ENCODE assay signal across 15 cellular contexts in genomic region chr14:55814873-55815272, GRCh38.
DNase-seq lines count a peak whose midpoint lies in the region; ATAC-seq, FAIRE-seq and TF ChIP-seq lines count a peak whose summit lies in the region.
"Had no signal": no experiment of that assay in that cellular context is flagged by ENCODE, and none has a peak within 500 bp of the region (broad histone marks: within the 10 kb centered on the region; RNA-seq: fewer than 3 reads in every experiment).

No MANE protein-coding gene starts in this region.

- H3K27me3 ChIP-seq in K562 (ENCODE audit: control insufficient read depth in 2 of 2, insufficient read depth in 2 of 2, low read length in 2 of 2) (no peaks in the 10 kb centered on the region), hepatocyte (no peaks in the 10 kb centered on the region)

- DNase-seq in GDM1 (lab: John Stamatoyannopoulos, UW) (peak; percentile 13), NB4 (ENCODE audit: low read depth) (peak; percentile 66), K562 (ENCODE audit: extremely low read depth in 1 of 4, low spot score in 3 of 4) (no peak), osteocyte (ENCODE audit: extremely low spot score, unreplicated experiment) (no peak), NCI-H187 treated with DMSO at 0.1 percent for 48 hours (lab: John Stamatoyannopoulos, UW) (no peak), hepatocyte (ENCODE audit: low spot score) (no peak)
- DNase-seq in stimulated activated naive B cell treated with anti-CD40 and anti-IgM and Interleukin-4, amounts not matched to agents 10 μg/mL and 1 μg/mL and 100 μg/mL, for 72 hours: no peak
- DNase-seq: activated T-cell treated with anti-CD3 and anti-CD28 coated beads for 4 hours; CD4-positive, alpha-beta T cell; effector CD4-positive, alpha-beta T cell; kidney; NCI-H1436; NCI-H524 treated with DMSO at 0.1 percent for 48 hours; Right ventricle myocardium superior had no signal

- H3K9me3 Mint-ChIP-seq in osteocyte (ENCODE audit: unreplicated experiment): peaks cover 15% of the 10 kb centered on the region
- H3K9me3 Mint-ChIP-seq in stimulated activated naive B cell treated with anti-CD40 and anti-IgM and Interleukin-4, amounts not matched to agents 10 μg/mL and 1 μg/mL and 100 μg/mL, for 72 hours: peaks cover 1 to 5% of the 10 kb centered on the region in 2 donors

- 86% methylated on average over 1 of the region's 1 CpG for WGBS in K562 (ENCODE audit: insufficient coverage, low coverage, missing lambda C conversion rate)
- WGBS in hepatocyte (ENCODE audit: low lambda C conversion rate, missing lambda C conversion rate): 100% methylated on average over 1 of the region's 1 CpG

- peak overlapping the region; percentile 59 for H3K27ac Mint-ChIP-seq in osteocyte (ENCODE audit: unreplicated experiment)
- H3K27ac Mint-ChIP-seq in stimulated activated naive B cell treated with anti-CD40 and anti-IgM and Interleukin-4, amounts not matched to agents 10 μg/mL and 1 μg/mL and 100 μg/mL, for 72 hours: no peak overlapping the region
- H3K27ac Mint-ChIP-seq: CD4-positive, alpha-beta T cell; WTC11 had no signal

- H3K4me1 ChIP-seq in K562 (replicated peaks in 1 of 2; ENCODE audit: control insufficient read depth in 2 of 2, insufficient read depth in 2 of 2, low read length in 2 of 2) (peaks cover 0 to 17% of the 10 kb centered on the region in 2 experiments; a peak in 4 of 5 replicates), hepatocyte (ENCODE audit: insufficient read depth) (no peaks in the 10 kb centered on the region)

- no peaks in the 10 kb centered on the region for H3K36me3 Mint-ChIP-seq in osteocyte (ENCODE audit: unreplicated experiment)
- no peaks in the 10 kb centered on the region for H3K36me3 Mint-ChIP-seq in stimulated activated naive B cell treated with anti-CD40 and anti-IgM and Interleukin-4, amounts not matched to agents 10 μg/mL and 1 μg/mL and 100 μg/mL, for 72 hours

- no peak for TF ChIP-seq POLR2A in NB4 (IDR thresholded peaks at IDR 0.05; ENCODE audit: extremely low read depth, insufficient read length)
- no peak for TF ChIP-seq POLR2A in K562 (conservative IDR thresholded peaks at IDR 0.05)

- H3K27me3 Mint-ChIP-seq in osteocyte (ENCODE audit: unreplicated experiment): peaks cover 4% of the 10 kb centered on the region
- peaks cover 10 to 25% of the 10 kb centered on the region in 2 donors for H3K27me3 Mint-ChIP-seq in stimulated activated naive B cell treated with anti-CD40 and anti-IgM and Interleukin-4, amounts not matched to agents 10 μg/mL and 1 μg/mL and 100 μg/mL, for 72 hours

- no TSS peak for BruUV-seq in K562 (replicated peaks; lab: Mats Ljungman, UMichigan)

- peaks cover 10% of the 10 kb centered on the region for H3K4me1 Mint-ChIP-seq in osteocyte (ENCODE audit: unreplicated experiment)
- peaks cover 4 to 14% of the 10 kb centered on the region in 2 donors for H3K4me1 Mint-ChIP-seq in stimulated activated naive B cell treated with anti-CD40 and anti-IgM and Interleukin-4, amounts not matched to agents 10 μg/mL and 1 μg/mL and 100 μg/mL, for 72 hours
- H3K4me1 Mint-ChIP-seq: WTC11 had no signal

- intact Hi-C loops in K562 (cut with micrococcal nuclease): no loop called here

- peak overlapping the region; percentile 80 for H2AFZ ChIP-seq in K562 (ENCODE audit: low read depth, low read length)
- H2AFZ ChIP-seq in hepatocyte: no peak overlapping the region

- no peaks in the 10 kb centered on the region for H4K20me1 ChIP-seq in K562 (replicated peaks; ENCODE audit: control insufficient read depth, insufficient read depth, low read length)
- no peaks in the 10 kb centered on the region for H4K20me1 ChIP-seq in hepatocyte (ENCODE audit: insufficient read depth, poor library complexity, severe bottlenecking)

- TF ChIP-seq CTCF in NB4 (IDR thresholded peaks at IDR 0.05; ENCODE audit: low read depth, low read length) (no peak), K562 (IDR thresholded peaks at IDR 0.05 in 2 of 3, conservative IDR thresholded peaks at IDR 0.05 in 1 of 3; ENCODE audit: insufficient read depth in 2 of 3, low read depth in 1 of 3, low read length in 3 of 3) (no peak), osteocyte (IDR thresholded peaks at IDR 0.05) (no peak), hepatocyte (IDR thresholded peaks at IDR 0.05; ENCODE audit: poor library complexity) (no peak)

- in situ Hi-C loops in K562 (cut with MboI): no loop called here

- H3K79me2 ChIP-seq in K562 (ENCODE audit: control insufficient read depth, insufficient read depth, low read length) (no peaks in the 10 kb centered on the region), hepatocyte (no peaks in the 10 kb centered on the region)

- CTCF ChIA-PET in K562 (lab: Yijun Ruan, JAX; ENCODE audit: low intra/inter-chr PET ratio): no interaction called here

- H3K9me3 ChIP-seq in K562 (replicated peaks; ENCODE audit: control insufficient read depth, insufficient read depth, low read depth, low read length) (no peaks in the 10 kb centered on the region; the same call in 1 of the 2 replicates), hepatocyte (ENCODE audit: low read depth) (no peaks in the 10 kb centered on the region)

- no peak overlapping the region for H3K9ac ChIP-seq in K562 (ENCODE audit: insufficient read depth in 1 of 2, low read depth in 2 of 2, low read length in 2 of 2)

- no peak for TF ChIP-seq EP300 in K562 (IDR thresholded peaks at IDR 0.05; ENCODE audit: low read length)

- POLR2A ChIA-PET in K562 (lab: Yijun Ruan, JAX): no interaction called here

- H3K27ac ChIP-seq in K562 (ENCODE audit: extremely low read depth, low read depth, low read length): peak overlapping the region; percentile 49; the same call in 2 of the 3 replicates
- H3K27ac ChIP-seq in hepatocyte: no peak overlapping the region

- H3K4me2 ChIP-seq in K562 (ENCODE audit: insufficient read depth, low read length) (no peak overlapping the region), hepatocyte (no peak overlapping the region)

- ATAC-seq in K562: no peak
- no peak for ATAC-seq in stimulated activated naive B cell treated with anti-CD40 and anti-IgM and Interleukin-4, amounts not matched to agents 10 μg/mL and 1 μg/mL and 100 μg/mL, for 72 hours (replicated peaks)
- ATAC-seq: WTC11 had no signal

- FAIRE-seq in K562 (lab: Jason Lieb, UNC): peak; percentile 61
- FAIRE-seq: kidney had no signal

- H3K4me3 ChIP-seq in NB4 (ENCODE audit: low read depth, low read length) (no peak overlapping the region), K562 (no peak overlapping the region), hepatocyte (no peak overlapping the region)

- H3K4me3 Mint-ChIP-seq in osteocyte (ENCODE audit: unreplicated experiment): no peak overlapping the region
- no peak overlapping the region for H3K4me3 Mint-ChIP-seq in stimulated activated naive B cell treated with anti-CD40 and anti-IgM and Interleukin-4, amounts not matched to agents 10 μg/mL and 1 μg/mL and 100 μg/mL, for 72 hours
- H3K4me3 Mint-ChIP-seq: CD4-positive, alpha-beta T cell; WTC11 had no signal

- no peaks in the 10 kb centered on the region for H3K9me2 ChIP-seq in hepatocyte (replicated peaks; ENCODE audit: insufficient read depth)

- H3K36me3 ChIP-seq in K562 (ENCODE audit: control insufficient read depth, insufficient read depth, low read length) (no peaks in the 10 kb centered on the region), hepatocyte (replicated peaks; ENCODE audit: insufficient read depth, low read depth) (no peaks in the 10 kb centered on the region)

- no peaks in the 10 kb centered on the region for H3K9me1 ChIP-seq in K562 (ENCODE audit: control insufficient read depth, insufficient read depth, low read length)

- TF ChIP-seq RAD21 in K562 (CRISPR knock-in tag; conservative IDR thresholded peaks at IDR 0.05 in 1 of 2, IDR thresholded peaks at IDR 0.05 in 1 of 2): no peak

TF ChIP-seq in K562, 482 proteins besides CTCF, POLR2A, EP300 and RAD21:
- TF ChIP-seq MAFK (IDR thresholded peaks at IDR 0.05; ENCODE audit: low read length): peak; percentile 61; the same call in 1 of the 2 replicates
- TF ChIP-seq NFE2L1 (tag; IDR thresholded peaks at IDR 0.05; ENCODE audit: borderline replicate concordance, low read depth): peak; percentile 76
- 0 out of 2 replicates have a peak, but pooled peaks have one; percentile 11 for TF ChIP-seq SMAD4 (CRISPR knock-in tag; conservative IDR thresholded peaks at IDR 0.05)
- no peak for TF ChIP-seq ZNF561 (CRISPR knock-in tag; conservative IDR thresholded peaks at IDR 0.05)
- no peak for TF ChIP-seq FOSL1 (tag; conservative IDR thresholded peaks at IDR 0.05)
- TF ChIP-seq MAFG (tag; conservative IDR thresholded peaks at IDR 0.05): peak; percentile 89
- TF ChIP-seq C11orf30 (IDR thresholded peaks at IDR 0.05; ENCODE audit: low read depth): peak; percentile 77
- TF ChIP-seq MAFF (IDR thresholded peaks at IDR 0.05; ENCODE audit: low read length): peak; percentile 79
- peak; percentile 86 for TF ChIP-seq NFE2 (IDR thresholded peaks at IDR 0.05; ENCODE audit: low read depth)
- TF ChIP-seq ZNF316 (IDR thresholded peaks at IDR 0.05): peak; percentile 74
- TF ChIP-seq ZNF23 (CRISPR knock-in tag; IDR thresholded peaks at IDR 0.05): no peak
- 0 out of 2 replicates have a peak, but pooled peaks have one; percentile 3 for TF ChIP-seq SPI1 (IDR thresholded peaks at IDR 0.05; ENCODE audit: borderline replicate concordance, low read depth, low read length)

Comparison
In these comparisons a context has a peak if more than half of its experiments do, and no peak if none do; other contexts are left out.
1. DNase-seq: peak in GDM1 (single experiment) and NB4 (single experiment); none in K562 (0 of 4), osteocyte (single experiment), NCI-H187 treated with DMSO at 0.1 percent for 48 hours (single experiment), stimulated activated naive B cell treated with anti-CD40 and anti-IgM and Interleukin-4, amounts not matched to agents 10 μg/mL and 1 μg/mL and 100 μg/mL, for 72 hours (single experiment) and hepatocyte (single experiment).